ENCODE assay signal across 27 cellular contexts in the genomic region with DNA sequence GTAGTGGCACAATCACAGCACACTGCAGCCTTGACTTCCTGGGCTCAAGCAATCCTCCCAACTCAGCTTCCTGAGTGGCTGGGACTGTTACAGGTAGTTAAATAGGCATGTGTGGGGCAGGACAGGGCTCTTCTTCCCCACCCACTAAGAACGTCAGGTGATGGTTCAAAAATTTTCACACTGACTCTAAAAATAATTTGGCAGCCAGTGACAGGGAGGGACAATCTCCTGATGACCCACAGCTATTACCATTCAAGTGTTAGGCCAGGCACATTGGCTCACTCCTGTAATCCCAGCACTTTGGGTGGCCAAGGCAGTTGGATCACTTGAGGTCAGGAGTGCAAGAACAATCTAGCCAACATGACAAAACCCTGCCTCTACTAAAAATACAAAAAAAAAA.
"Had no signal": no experiment of that assay in that cellular context is flagged by ENCODE, and none has a peak within 500 bp of the region (broad histone marks: within the 10 kb centered on the region; RNA-seq: fewer than 3 reads in every experiment).

No MANE protein-coding gene starts in this region.

- ATAC-seq: activated naive CD4-positive, alpha-beta T cell treated with anti-CD3 and anti-CD28 coated beads, Interleukin-2, amount 50 U/mL, for 72 hours; effector memory CD8-positive, alpha-beta T cell; foreskin keratinocyte; gastrocnemius medialis; WTC11 had no signal

- H3K9me3 ChIP-seq: ascending aorta, breast epithelium, esophagus muscularis mucosa, gastrocnemius medialis had no signal

- DNase-seq: activated CD4-positive, alpha-beta memory T cell treated with anti-CD3 and anti-CD28 coated beads, Interleukin-2, amount 10 ng/mL, durations not matched to agents 7 days and 5 days; activated CD4-positive, alpha-beta T cell treated with anti-CD3 and anti-CD28 coated beads for 1 hour; activated CD4-positive, alpha-beta T cell treated with anti-CD3 and anti-CD28 coated beads for 4 hours; activated CD4-positive, alpha-beta T cell treated with anti-CD3 and anti-CD28 coated beads, Interleukin-2, amount 10 ng/mL, durations not matched to agents 7 days and 5 days; activated CD4-positive, alpha-beta T cell treated with anti-CD3 and anti-CD28 coated beads, Interleukin-2, amount 50 U/mL, for 4 hours; activated CD8-positive, alpha-beta memory T cell treated with anti-CD3 and anti-CD28 coated beads, Interleukin-2, amount 50 U/mL, for 48 hours; activated gamma-delta T cell; activated naive CD4-positive, alpha-beta T cell; activated naive CD4-positive, alpha-beta T cell treated with anti-CD3 and anti-CD28 coated beads, Interleukin-2, amount 10 ng/mL, durations not matched to agents 7 days and 5 days; activated naive CD8-positive, alpha-beta T cell treated with anti-CD3 and anti-CD28 coated beads, Interleukin-2, amount 10 ng/mL, durations not matched to agents 7 days and 5 days; activated T-cell treated with anti-CD3 and anti-CD28 coated beads for 4 hours; activated T-cell treated with anti-CD3 and anti-CD28 coated beads, Interleukin-2, amount 50 U/mL, for 24 hours; activated T-cell treated with anti-CD3 and anti-CD28 coated beads, Interleukin-2, amount 50 U/mL, for 72 hours; dorsolateral prefrontal cortex; effector memory CD8-positive, alpha-beta T cell; erythroblast; foreskin keratinocyte; gastrocnemius medialis; glutamatergic neuron; T-helper 1 cell had no signal

- H3K36me3 ChIP-seq: ascending aorta, breast epithelium, cardiac muscle cell, esophagus muscularis mucosa, gastrocnemius medialis had no signal

- H3K27me3 ChIP-seq: ascending aorta, breast epithelium, cardiac muscle cell, foreskin keratinocyte, gastrocnemius medialis had no signal

- H3K4me3 ChIP-seq: ascending aorta, breast epithelium, cardiac muscle cell, coronary artery, dorsolateral prefrontal cortex, esophagus muscularis mucosa, gastrocnemius medialis had no signal

- H3K27ac ChIP-seq: ascending aorta, breast epithelium, cardiac muscle cell, coronary artery, dorsolateral prefrontal cortex, esophagus muscularis mucosa, foreskin keratinocyte, gastrocnemius medialis had no signal

- H3K4me1 ChIP-seq: ascending aorta, breast epithelium, esophagus muscularis mucosa, foreskin keratinocyte, gastrocnemius medialis had no signal
